In genomic region chr9:136353088-136353487, GRCh38 we compare ENCODE assay signal across 2 cellular contexts.
TF ChIP-seq lines count a peak whose summit lies in the region.

No MANE protein-coding gene starts in this region.

TF ChIP-seq in HEK293, 187 proteins besides CTCF, POLR2A, EP300 and RAD21:
- TF ChIP-seq ZNF600 (tag by site-specific recombination; IDR thresholded peaks at IDR 0.05) (0 out of 2 replicates have a peak, but pooled peaks have one; percentile 6), ZNF140 (tag by site-specific recombination; IDR thresholded peaks at IDR 0.05) (no peak)

TF ChIP-seq in K562, 482 proteins besides CTCF, POLR2A, EP300 and RAD21:
- TF ChIP-seq, protein P1, sequence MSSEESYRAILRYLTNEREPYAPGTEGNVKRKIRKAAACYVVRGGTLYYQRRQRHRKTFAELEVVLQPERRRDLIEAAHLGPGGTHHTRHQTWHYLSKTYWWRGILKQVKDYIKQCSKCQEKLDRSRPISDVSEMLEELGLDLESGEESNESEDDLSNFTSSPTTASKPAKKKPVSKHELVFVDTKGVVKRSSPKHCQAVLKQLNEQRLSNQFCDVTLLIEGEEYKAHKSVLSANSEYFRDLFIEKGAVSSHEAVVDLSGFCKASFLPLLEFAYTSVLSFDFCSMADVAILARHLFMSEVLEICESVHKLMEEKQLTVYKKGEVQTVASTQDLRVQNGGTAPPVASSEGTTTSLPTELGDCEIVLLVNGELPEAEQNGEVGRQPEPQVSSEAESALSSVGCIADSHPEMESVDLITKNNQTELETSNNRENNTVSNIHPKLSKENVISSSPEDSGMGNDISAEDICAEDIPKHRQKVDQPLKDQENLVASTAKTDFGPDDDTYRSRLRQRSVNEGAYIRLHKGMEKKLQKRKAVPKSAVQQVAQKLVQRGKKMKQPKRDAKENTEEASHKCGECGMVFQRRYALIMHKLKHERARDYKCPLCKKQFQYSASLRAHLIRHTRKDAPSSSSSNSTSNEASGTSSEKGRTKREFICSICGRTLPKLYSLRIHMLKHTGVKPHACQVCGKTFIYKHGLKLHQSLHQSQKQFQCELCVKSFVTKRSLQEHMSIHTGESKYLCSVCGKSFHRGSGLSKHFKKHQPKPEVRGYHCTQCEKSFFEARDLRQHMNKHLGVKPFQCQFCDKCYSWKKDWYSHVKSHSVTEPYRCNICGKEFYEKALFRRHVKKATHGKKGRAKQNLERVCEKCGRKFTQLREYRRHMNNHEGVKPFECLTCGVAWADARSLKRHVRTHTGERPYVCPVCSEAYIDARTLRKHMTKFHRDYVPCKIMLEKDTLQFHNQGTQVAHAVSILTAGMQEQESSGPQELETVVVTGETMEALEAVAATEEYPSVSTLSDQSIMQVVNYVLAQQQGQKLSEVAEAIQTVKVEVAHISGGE (CRISPR knock-in tag; IDR thresholded peaks at IDR 0.05) = no peak
- TF ChIP-seq BCOR (IDR thresholded peaks at IDR 0.05) = peak; percentile 44; the same call in 1 of the 2 replicates
